In genomic region chr13:109869312-109870237, GRCh38 we compare ENCODE assay signal across 8 cellular contexts.
DNase-seq lines count a peak whose midpoint lies in the region; ATAC-seq and TF ChIP-seq lines count a peak whose summit lies in the region.

No MANE protein-coding gene starts in this region.

- intact Hi-C loops in cardiac septum (cut with DNase I): loop anchor here (5.0 to 10.0 kb wide), 3 partner anchors 82 to 238 kb away; partner anchors contain the start of gene IRS2

- peak overlapping the region; percentile 21 for H3K4me3 ChIP-seq in retinal pigment epithelial cell (ENCODE audit: low read length)

- DNase-seq in ELR (ENCODE audit: low read depth) (peak; percentile 69), NCI-H146 treated with DMSO at 0.1 percent for 48 hours (lab: John Stamatoyannopoulos, UW; ENCODE audit: unreplicated experiment) (peak; percentile 90), cardiac septum (ENCODE audit: low spot score) (peak; percentile 87), retinal pigment epithelial cell (ENCODE audit: low read depth) (no peak), D341Med (ENCODE audit: low spot score) (no peak), dedifferentiated amniotic fluid mesenchymal stem cell (ENCODE audit: extremely low spot score) (no peak)
- no peak for DNase-seq in activated T-cell treated with anti-CD3 and anti-CD28 coated beads, Interleukin-2, amount 50 U/mL, for 4 hours

- peak; percentile 42 for TF ChIP-seq CTCF in retinal pigment epithelial cell (conservative IDR thresholded peaks at IDR 0.05; ENCODE audit: low read depth, low read length)

- no peaks in the 10 kb centered on the region for H3K36me3 Mint-ChIP-seq in activated T-cell treated with anti-CD3 and anti-CD28 coated beads, Interleukin-2, amount 50 U/mL, for 4 hours (ENCODE audit: insufficient read depth)

- H3K4me3 Mint-ChIP-seq in activated T-cell treated with anti-CD3 and anti-CD28 coated beads, Interleukin-2, amount 50 U/mL, for 4 hours: no peak overlapping the region

- no peaks in the 10 kb centered on the region for H3K9me3 Mint-ChIP-seq in activated T-cell treated with anti-CD3 and anti-CD28 coated beads, Interleukin-2, amount 50 U/mL, for 4 hours

- peaks cover 21% of the 10 kb centered on the region for H3K27me3 Mint-ChIP-seq in activated T-cell treated with anti-CD3 and anti-CD28 coated beads, Interleukin-2, amount 50 U/mL, for 4 hours (ENCODE audit: low read depth)

- peak; percentile 63 to 77 for ATAC-seq in activated T-cell treated with anti-CD3 and anti-CD28 coated beads, Interleukin-2, amount 50 U/mL, for 4 hours
- ATAC-seq in GM18870 (IDR thresholded peaks at IDR 0.05; ENCODE audit: unreplicated experiment): no peak

- H3K4me1 Mint-ChIP-seq in activated T-cell treated with anti-CD3 and anti-CD28 coated beads, Interleukin-2, amount 50 U/mL, for 4 hours (ENCODE audit: low read depth): no peaks in the 10 kb centered on the region

Comparison
In these comparisons a context has a peak if more than half of its experiments do, and no peak if none do; other contexts are left out.
1. DNase-seq: peak in ELR (single experiment), NCI-H146 treated with DMSO at 0.1 percent for 48 hours (single experiment) and cardiac septum (single experiment); none in activated T-cell treated with anti-CD3 and anti-CD28 coated beads, Interleukin-2, amount 50 U/mL, for 4 hours (single experiment), retinal pigment epithelial cell (single experiment), D341Med (single experiment) and dedifferentiated amniotic fluid mesenchymal stem cell (single experiment).